ENCODE assay signal across 13 cellular contexts in genomic region chr13:110125613-110126272, GRCh38.
DNase-seq lines count a peak whose midpoint lies in the region; ATAC-seq and TF ChIP-seq lines count a peak whose summit lies in the region.
"Had no signal": no experiment of that assay in that cellular context is flagged by ENCODE, and none has a peak within 500 bp of the region (broad histone marks: within the 10 kb centered on the region; RNA-seq: fewer than 3 reads in every experiment).

No MANE protein-coding gene starts in this region.

- H3K23ac ChIP-seq in mesenchymal stem cell (ENCODE audit: low read length in 2 of 2): no peak overlapping the region

- peaks cover 36% of the 10 kb centered on the region for H3F3A ChIP-seq in PC-9 (ENCODE audit: insufficient read depth, low read depth)

- POLR2A ChIA-PET in PC-9 (lab: Charles Lee; ENCODE audit: unreplicated experiment): interaction anchor here (0.5 kb wide), 1 partner anchor 410 kb away, joined by 7 read pairs; no protein-coding TSS in a partner anchor

- no peak overlapping the region for H2AFZ ChIP-seq in PC-9
- H2AFZ ChIP-seq in mesenchymal stem cell (ENCODE audit: low read depth, low read length): no peak overlapping the region

- H3K79me2 ChIP-seq in PC-9 (ENCODE audit: low read depth): no peaks in the 10 kb centered on the region

- peak overlapping the region; percentile 80 to 95 for H2BK12ac ChIP-seq in mesenchymal stem cell (ENCODE audit: low read length in 2 of 2)

- H2BK15ac ChIP-seq in mesenchymal stem cell (ENCODE audit: low read depth, poor library complexity, severe bottlenecking): peak overlapping the region; percentile 12

- no peak overlapping the region for H2BK5ac ChIP-seq in mesenchymal stem cell (ENCODE audit: low read depth, low read length, poor library complexity, severe bottlenecking)

- CTCF ChIA-PET in PC-9 (lab: Charles Lee): no interaction called here

- H3K4me1 ChIP-seq in PC-9 (replicated peaks; ENCODE audit: insufficient read depth) (peaks cover 44% of the 10 kb centered on the region), mesenchymal stem cell (ENCODE audit: control insufficient read depth, insufficient read depth, low read depth, low read length) (peaks cover 22% of the 10 kb centered on the region)
- H3K4me1 ChIP-seq: HAP-1 had no signal

- H3K9me3 ChIP-seq in PC-9 (ENCODE audit: insufficient read depth, low read depth): no peaks in the 10 kb centered on the region
- no peaks in the 10 kb centered on the region for H3K9me3 ChIP-seq in mesenchymal stem cell (ENCODE audit: control insufficient read depth, low read length)
- H3K9me3 ChIP-seq: HAP-1 had no signal

- H3K4me2 ChIP-seq in PC-9 (peak overlapping the region; percentile 70), mesenchymal stem cell (ENCODE audit: low read length, poor library complexity, severe bottlenecking) (no peak overlapping the region)

- WGBS in mesenchymal stem cell: 79% methylated on average over 10 of the region's 10 CpGs

- peak overlapping the region; percentile 94 for H3K27ac ChIP-seq in PC-9
- peak overlapping the region; percentile 52 to 79 for H3K27ac ChIP-seq in coronary artery
- H3K27ac ChIP-seq in mesenchymal stem cell (ENCODE audit: low read length, poor library complexity, severe bottlenecking): peak overlapping the region; percentile 93
- H3K27ac ChIP-seq in temporal lobe (ENCODE audit: low read depth, low read length): peak overlapping the region; percentile 59

- H3K9me2 ChIP-seq in PC-9 (ENCODE audit: insufficient read depth): no peaks in the 10 kb centered on the region

- TF ChIP-seq CTCF in PC-9 (conservative IDR thresholded peaks at IDR 0.05) (no peak), coronary artery (IDR thresholded peaks at IDR 0.05) (no peak)

- no peaks in the 10 kb centered on the region for H3K79me1 ChIP-seq in mesenchymal stem cell (replicated peaks; ENCODE audit: low read length, poor library complexity, severe bottlenecking)

- H3K27me3 ChIP-seq in PC-9 (ENCODE audit: insufficient read depth, low read depth): no peaks in the 10 kb centered on the region
- H3K27me3 ChIP-seq in mesenchymal stem cell (ENCODE audit: control insufficient read depth in 1 of 2, insufficient read depth in 1 of 2, low read length in 2 of 2): peaks cover 0 to 5% of the 10 kb centered on the region in 2 experiments
- H3K27me3 ChIP-seq in H7 (ENCODE audit: control insufficient read depth, insufficient read depth, low read length): no peaks in the 10 kb centered on the region

- peak overlapping the region in 1 of 2 experiments; percentile 12 for H3K14ac ChIP-seq in mesenchymal stem cell (ENCODE audit: low read length in 2 of 2)

- no TSS peak for BruUV-seq in PC-9 (replicated peaks; lab: Mats Ljungman, UMichigan)

- intact Hi-C loops in PC-9 (cut with micrococcal nuclease; ENCODE audit: unreplicated experiment): loop anchor here (10.0 kb wide), 1 partner anchor 791 kb away; no protein-coding TSS in a partner anchor

- H3K18ac ChIP-seq in mesenchymal stem cell (ENCODE audit: low read depth in 1 of 2, low read length in 2 of 2): peak overlapping the region; percentile 62 to 77

- peak overlapping the region; percentile 75 to 79 for H3K4ac ChIP-seq in mesenchymal stem cell (ENCODE audit: low read depth in 1 of 2, low read length in 2 of 2)

- H2BK120ac ChIP-seq in mesenchymal stem cell (ENCODE audit: low read depth, low read length): peak overlapping the region; percentile 77

- H3K9ac ChIP-seq in mesenchymal stem cell (ENCODE audit: low read length): peak overlapping the region; percentile 58

- H3K4me3 ChIP-seq in PC-9 (peak overlapping the region; percentile 15; the same call in 1 of the 2 replicates), coronary artery (peak overlapping the region; percentile 55), mesenchymal stem cell (ENCODE audit: insufficient read depth in 1 of 2, low read depth in 1 of 2, low read length in 2 of 2) (no peak overlapping the region), H7 (ENCODE audit: insufficient read depth, low read depth, low read length) (no peak overlapping the region)
- H3K4me3 ChIP-seq: HAP-1, K562 had no signal

- H4K8ac ChIP-seq in mesenchymal stem cell (ENCODE audit: low read length): peak overlapping the region; percentile 74

- H2AK5ac ChIP-seq in mesenchymal stem cell (ENCODE audit: low read length, severe bottlenecking): peak overlapping the region; percentile 65

- DNase-seq in PC-9 (no peak), coronary artery (ENCODE audit: low spot score) (no peak), mesenchymal stem cell (peak; percentile 50), H7 (no peak), AG08396 (ENCODE audit: low spot score) (no peak)
- DNase-seq in stimulated activated CD4-positive, alpha-beta T cell treated with anti-CD3 and anti-CD28 coated beads, Interleukin-1b, Interleukin-23, amount 100 ng/mL, for 48 hours: no peak
- DNase-seq: activated CD8-positive, alpha-beta memory T cell treated with anti-CD3 and anti-CD28 coated beads, Interleukin-2, amount 50 U/mL, for 48 hours; NCI-H2081 had no signal

- no peaks in the 10 kb centered on the region for H3K36me3 ChIP-seq in PC-9 (ENCODE audit: low read depth)
- no peaks in the 10 kb centered on the region for H3K36me3 ChIP-seq in mesenchymal stem cell (ENCODE audit: control insufficient read depth in 1 of 2, insufficient read depth in 2 of 2, low read depth in 1 of 2, low read length in 2 of 2)
- no peaks in the 10 kb centered on the region for H3K36me3 ChIP-seq in H7 (replicated peaks; ENCODE audit: control insufficient read depth, insufficient read depth, low read length)
- H3K36me3 ChIP-seq: HAP-1 had no signal

- peak overlapping the region; percentile 94 for H4K91ac ChIP-seq in mesenchymal stem cell (ENCODE audit: low read length)

- ATAC-seq in HG03457 (IDR thresholded peaks at IDR 0.05; ENCODE audit: unreplicated experiment): no peak
- ATAC-seq: K562, left colon had no signal

- H4K20me1 ChIP-seq in PC-9 (ENCODE audit: insufficient read depth): no peaks in the 10 kb centered on the region

Comparison
In these comparisons a context has a peak if more than half of its experiments do, and no peak if none do; other contexts are left out.
1. H3K4me3 ChIP-seq: peak in PC-9 (single experiment) and coronary artery (single experiment); none in mesenchymal stem cell (0 of 2) and H7 (single experiment).
2. Peak in every context shown above with its lines, with median percentiles within 50 percentile points of each other: H3K27ac ChIP-seq.